Comparison of ENCODE assay signal across 8 cellular contexts in the genomic region with DNA sequence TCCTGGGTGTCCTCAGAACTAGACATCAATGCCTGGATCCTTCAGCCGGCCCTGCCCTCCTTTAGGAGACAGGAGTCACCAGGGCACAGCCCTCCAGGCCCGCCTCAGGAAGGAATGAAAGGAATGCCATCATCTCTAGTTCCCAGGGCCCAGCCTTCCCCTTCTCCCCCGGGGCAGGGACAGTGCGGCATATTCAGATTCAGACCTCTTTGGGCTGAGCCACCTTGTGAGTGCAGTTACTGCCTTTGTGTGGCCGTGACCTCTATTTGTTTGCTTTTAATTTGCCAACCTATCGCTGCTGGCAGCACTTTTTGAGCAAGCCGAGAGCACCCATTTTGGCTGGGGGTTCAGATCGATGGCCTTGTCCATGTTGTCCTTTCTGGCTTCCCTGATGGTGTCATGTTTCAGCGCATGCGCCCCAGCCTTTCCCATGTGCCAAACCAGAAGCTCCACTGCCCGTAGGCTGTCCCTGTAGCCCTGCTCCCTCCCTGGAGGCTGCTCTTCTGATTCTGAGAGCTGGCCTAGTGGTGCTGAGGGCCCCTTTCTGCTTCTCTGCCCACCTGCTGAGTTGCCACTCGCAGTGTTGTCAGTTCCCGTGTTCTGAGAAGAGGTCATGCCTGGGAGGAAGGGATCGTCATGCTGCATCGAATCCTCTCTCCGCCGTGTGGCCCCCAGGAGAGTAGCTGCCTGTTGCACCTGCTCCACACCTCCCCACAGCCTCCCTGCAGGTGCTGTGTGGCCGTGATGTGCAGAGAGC. TPM values are rescaled to one million over a fixed set of nuclear protein-coding genes. Genes with fewer than 3 reads are reported as not detected.
DNase-seq lines count a peak whose midpoint lies in the region; ATAC-seq and TF ChIP-seq lines count a peak whose summit lies in the region.

No MANE protein-coding gene starts in this region.

- no peaks in the 10 kb centered on the region for H3K4me1 ChIP-seq in mucosa of descending colon (ENCODE audit: low read depth)
- H3K4me1 ChIP-seq in naive thymus-derived CD4-positive, alpha-beta T cell (ENCODE audit: control insufficient read depth in 2 of 2, insufficient read depth in 2 of 2, low read length in 2 of 2): no peaks in the 10 kb centered on the region

- WGBS in lower leg skin, 2 donors: 59 to 64% methylated on average over 18 of the region's 18 CpGs

- H3K27me3 Mint-ChIP-seq in naive thymus-derived CD4-positive, alpha-beta T cell: no peaks in the 10 kb centered on the region

- H3K9me3 Mint-ChIP-seq in naive thymus-derived CD4-positive, alpha-beta T cell: no peaks in the 10 kb centered on the region

- POLR2A ChIA-PET in naive thymus-derived CD4-positive, alpha-beta T cell (lab: Charles Lee): interaction anchor here (0.5 to 0.6 kb wide), 2 partner anchors 10 to 426 kb away, joined by 3 to 4 read pairs; no protein-coding TSS in a partner anchor

- H3K4me1 Mint-ChIP-seq in naive thymus-derived CD4-positive, alpha-beta T cell: peaks cover 0 to 3% (median under 1%) of the 10 kb centered on the region in 7 donors

- TF ChIP-seq POLR2A in lower leg skin (IDR thresholded peaks at IDR 0.05): no peak

- H3K4me3 ChIP-seq in mucosa of descending colon (no peak overlapping the region), lower leg skin (ENCODE audit: low read depth, poor library complexity, severe bottlenecking) (no peak overlapping the region)
- no peak overlapping the region for H3K4me3 ChIP-seq in naive thymus-derived CD4-positive, alpha-beta T cell (ENCODE audit: low read length)

- peaks cover 12 to 37% (median 12%) of the 10 kb centered on the region in 5 donors for H3K36me3 Mint-ChIP-seq in naive thymus-derived CD4-positive, alpha-beta T cell

- peak overlapping the region in 4 of 9 donors; percentile 25 to 62 (median 42) for H3K27ac Mint-ChIP-seq in naive thymus-derived CD4-positive, alpha-beta T cell

- no peak overlapping the region for H3K4me3 Mint-ChIP-seq in naive thymus-derived CD4-positive, alpha-beta T cell

- no peaks in the 10 kb centered on the region for H3K9me3 ChIP-seq in mucosa of descending colon
- H3K9me3 ChIP-seq in naive thymus-derived CD4-positive, alpha-beta T cell (ENCODE audit: control insufficient read depth in 2 of 3, low read length in 3 of 3): no peaks in the 10 kb centered on the region

- H3K27ac ChIP-seq in C4-2B: peak overlapping the region; percentile 65
- no peak overlapping the region for H3K27ac ChIP-seq in naive thymus-derived CD4-positive, alpha-beta T cell (ENCODE audit: low read depth, low read length)

- ATAC-seq in mucosa of descending colon (peak; percentile 38), HG03521 (IDR thresholded peaks at IDR 0.05; ENCODE audit: unreplicated experiment) (no peak)
- ATAC-seq in naive thymus-derived CD4-positive, alpha-beta T cell: no peak

- peaks cover 8% of the 10 kb centered on the region for H3K36me3 ChIP-seq in mucosa of descending colon (ENCODE audit: low read depth)
- H3K36me3 ChIP-seq in naive thymus-derived CD4-positive, alpha-beta T cell (ENCODE audit: control insufficient read depth in 2 of 3, insufficient read depth in 3 of 3, low read length in 3 of 3): peaks cover 8 to 62% (median 17%) of the 10 kb centered on the region in 3 experiments

- intact Hi-C loops in mucosa of descending colon (cut with DNase I, micrococcal nuclease): no loop called here
- intact Hi-C loops in naive thymus-derived CD4-positive, alpha-beta T cell (cut with micrococcal nuclease): no loop called here
- intact Hi-C loops in lower leg skin (cut with DNase I; ENCODE audit: low total_unique reads): no loop called here

- CTCF ChIA-PET in naive thymus-derived CD4-positive, alpha-beta T cell (lab: Charles Lee): interaction anchor here (0.6 kb wide), 1 partner anchor 137 kb away, joined by 3 read pairs; no protein-coding TSS in a partner anchor

- TF ChIP-seq CTCF in C4-2B (conservative IDR thresholded peaks at IDR 0.05) (no peak), mucosa of descending colon (IDR thresholded peaks at IDR 0.05) (no peak), lower leg skin (IDR thresholded peaks at IDR 0.05) (no peak)

- H3K27me3 ChIP-seq in naive thymus-derived CD4-positive, alpha-beta T cell (ENCODE audit: control insufficient read depth in 2 of 2, insufficient read depth in 2 of 2, low read length in 2 of 2): no peaks in the 10 kb centered on the region

- DNase-seq in NCI-H2029 treated with DMSO at 0.1 percent for 48 hours (lab: John Stamatoyannopoulos, UW) (peak; percentile 79), dedifferentiated amniotic fluid mesenchymal stem cell (ENCODE audit: extremely low spot score) (peak; percentile 24), mucosa of descending colon (no peak), NCI-H82 treated with DMSO at 0.1 percent for 48 hours (lab: John Stamatoyannopoulos, UW; ENCODE audit: unreplicated experiment) (no peak), lower leg skin (ENCODE audit: low spot score in 2 of 2) (no peak)
- no peak for DNase-seq in naive thymus-derived CD4-positive, alpha-beta T cell

RNA-seq across cellular contexts. Expression of a gene that starts 10.9 kb away (rescaled TPM):
- total RNA-seq in mucosa of descending colon: 1 to 10 TPM; 3.2 to 5.1 (median 4.9) TPM
- total RNA-seq in naive thymus-derived CD4-positive, alpha-beta T cell: 10 to 100 TPM in 4 of 5 experiments, 1 to 10 TPM in 1; 9.4 to 19.8 (median 17.8) TPM
- polyA plus RNA-seq in naive thymus-derived CD4-positive, alpha-beta T cell: under 1 TPM; 0.64 to 0.87 TPM
- total RNA-seq in lower leg skin: 10 to 100 TPM in 1 of 4 donors, 1 to 10 TPM in 3; 4.9 to 12.4 (median 8.8) TPM

RNA-seq across cellular contexts. Expression of a gene that starts 16.9 kb away (rescaled TPM):
- total RNA-seq in mucosa of descending colon: 10 to 100 TPM; 21.2 to 35.5 (median 33.4) TPM
- total RNA-seq in naive thymus-derived CD4-positive, alpha-beta T cell: 10 to 100 TPM; 32.1 to 51.5 (median 44.6) TPM
- 1 to 10 TPM; 4.0 to 5.8 TPM for polyA plus RNA-seq in naive thymus-derived CD4-positive, alpha-beta T cell
- total RNA-seq in lower leg skin: 10 to 100 TPM; 15.4 to 30.0 (median 18.8) TPM

RNA-seq across cellular contexts. Expression of a gene that starts 24.9 kb away (rescaled TPM):
- 10 to 100 TPM; 11.2 to 14.1 (median 12.2) TPM for total RNA-seq in mucosa of descending colon
- 10 to 100 TPM; 12.0 to 38.4 (median 16.4) TPM for total RNA-seq in naive thymus-derived CD4-positive, alpha-beta T cell
- 10 to 100 TPM; 15.6 to 19.9 TPM for polyA plus RNA-seq in naive thymus-derived CD4-positive, alpha-beta T cell
- 10 to 100 TPM in 3 of 4 donors, 1 to 10 TPM in 1; 7.6 to 15.3 (median 14.4) TPM for total RNA-seq in lower leg skin

RNA-seq across cellular contexts. Expression of a gene that starts 37.0 kb away (rescaled TPM):
- total RNA-seq in mucosa of descending colon: 10 to 100 TPM; 14.4 to 83.8 (median 17.5) TPM
- total RNA-seq in naive thymus-derived CD4-positive, alpha-beta T cell: 10 to 100 TPM; 33.5 to 74.7 (median 44.1) TPM
- 1 to 10 TPM; 3.1 to 5.1 TPM for polyA plus RNA-seq in naive thymus-derived CD4-positive, alpha-beta T cell
- total RNA-seq in lower leg skin: 10 to 100 TPM; 23.5 to 42.7 (median 30.2) TPM

Comparison
In these comparisons a context has a peak if more than half of its experiments do, and no peak if none do; other contexts are left out.
1. DNase-seq: peak in NCI-H2029 treated with DMSO at 0.1 percent for 48 hours (single experiment) and dedifferentiated amniotic fluid mesenchymal stem cell (single experiment); none in mucosa of descending colon (0 of 3), naive thymus-derived CD4-positive, alpha-beta T cell (0 of 9), NCI-H82 treated with DMSO at 0.1 percent for 48 hours (single experiment) and lower leg skin (0 of 2).